Comparison of ENCODE assay signal across 21 cellular contexts in the genomic region with DNA sequence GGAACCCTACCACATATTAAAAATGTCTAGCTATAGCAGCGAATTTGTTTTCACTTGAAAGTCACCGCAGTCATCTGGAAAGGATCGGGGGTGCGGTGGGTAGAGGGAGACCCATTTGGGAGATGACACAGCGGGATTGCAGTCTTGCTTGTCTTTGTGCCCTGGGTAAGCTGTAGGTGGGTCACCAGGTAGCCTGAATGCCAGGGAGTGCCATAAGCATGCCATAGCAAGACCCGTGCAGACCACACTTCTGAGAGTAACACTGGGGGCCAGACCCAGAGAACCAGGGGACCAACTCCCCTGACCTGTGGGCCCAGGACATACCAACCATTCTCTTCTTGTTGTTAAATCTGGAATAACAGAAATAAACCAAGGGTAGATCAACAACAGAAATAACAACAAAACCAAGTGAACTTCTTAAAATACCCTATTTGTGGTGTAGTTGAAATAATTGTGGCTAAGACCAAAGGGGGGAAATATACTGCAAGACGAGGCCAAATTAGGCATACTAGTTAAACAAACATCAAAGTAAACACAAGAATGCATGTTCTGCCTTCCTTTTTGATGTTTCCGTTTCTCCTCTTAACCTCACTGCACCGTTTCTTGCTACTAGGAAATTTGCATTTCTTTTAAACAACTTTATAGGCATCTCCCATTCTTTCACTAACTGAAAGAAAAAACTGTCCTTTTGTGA.
A peak's percentile ranks its signal among the peaks of the same experiment; 100 is the strongest.
DNase-seq lines count a peak whose midpoint lies in the region; ATAC-seq and TF ChIP-seq lines count a peak whose summit lies in the region.
"Had no signal": no experiment of that assay in that cellular context is flagged by ENCODE, and none has a peak within 500 bp of the region (broad histone marks: within the 10 kb centered on the region; RNA-seq: fewer than 3 reads in every experiment).

No MANE protein-coding gene starts in this region.

- H3K27ac ChIP-seq in HUES6 (ENCODE audit: low read depth, low read length) = 0 out of 2 replicates have a peak overlapping the region, but pooled peaks have one; percentile 20
- peak overlapping the region; percentile 75 for H3K27ac ChIP-seq in caudate nucleus (ENCODE audit: low read depth, low read length)
- H3K27ac ChIP-seq in thoracic aorta = peak overlapping the region; percentile 8 to 43
- H3K27ac ChIP-seq: neutrophil had no signal

- H3K9ac ChIP-seq in HUES6 (ENCODE audit: low read length) = no peak overlapping the region

- no peak for DNase-seq in caudate nucleus (lab: John Stamatoyannopoulos, UW)
- DNase-seq in myocyte (ENCODE audit: low read depth) = peak; percentile 25
- no peak for DNase-seq in thoracic aorta (ENCODE audit: low spot score)
- no peak for DNase-seq in epidermal melanocyte (ENCODE audit: insufficient read length, low spot score)
- DNase-seq in DMS 273 (lab: John Stamatoyannopoulos, UW; ENCODE audit: unreplicated experiment) = no peak
- DNase-seq: activated CD8-positive, alpha-beta T cell treated with anti-CD3 and anti-CD28 coated beads for 36 hours; activated effector memory CD4-positive, alpha-beta T cell treated with Interleukin-2 at 50 U/mL for 16 hours; activated naive CD8-positive, alpha-beta T cell treated with anti-CD3 and anti-CD28 coated beads for 36 hours; activated T-cell treated with anti-CD3 and anti-CD28 coated beads for 4 hours; CD4-positive, CD25-positive, alpha-beta regulatory T cell; effector memory CD4-positive, alpha-beta T cell; EL; lower lobe of right lung; NCI-H1417; NCI-H446; small intestine; stimulated activated CD4-positive, alpha-beta T cell treated with anti-CD3 and anti-CD28 coated beads, Interleukin-2, amount 100 ng/mL, for 24 hours; T1000 had no signal

- H3K4me1 ChIP-seq in HUES6 (ENCODE audit: control insufficient read depth, insufficient read depth, low read length) (peaks cover 33% of the 10 kb centered on the region), thoracic aorta (ENCODE audit: control insufficient read depth in 1 of 2, low read depth in 2 of 2) (peaks cover 2 to 44% of the 10 kb centered on the region in 2 donors)

- H3K36me3 ChIP-seq in HUES6 (ENCODE audit: control insufficient read depth, insufficient read depth, low read length) (peaks cover 18% of the 10 kb centered on the region), thoracic aorta (peaks cover 5% of the 10 kb centered on the region)
- H3K36me3 ChIP-seq: neutrophil had no signal

- H3K27me3 ChIP-seq in HUES6 (ENCODE audit: control insufficient read depth, insufficient read depth, low read length) (no peaks in the 10 kb centered on the region), thoracic aorta (replicated peaks; ENCODE audit: insufficient read depth) (no peaks in the 10 kb centered on the region)

- H3K9me3 ChIP-seq in HUES6 (ENCODE audit: control insufficient read depth, insufficient read depth, low read depth, low read length) (no peaks in the 10 kb centered on the region), thoracic aorta (no peaks in the 10 kb centered on the region)
- H3K9me3 ChIP-seq: lower lobe of right lung, neutrophil had no signal

- no peak for TF ChIP-seq CTCF in thoracic aorta (IDR thresholded peaks at IDR 0.05)

- H3K4me3 ChIP-seq in HUES6 (ENCODE audit: low read depth, low read length) (no peak overlapping the region), thoracic aorta (no peak overlapping the region)
- H3K4me3 ChIP-seq: lower lobe of right lung had no signal

- ATAC-seq in thoracic aorta (ENCODE audit: insufficient number of reproducible peaks, low FRiP score, low read depth) (no peak), GM19463 (IDR thresholded peaks at IDR 0.05; ENCODE audit: unreplicated experiment) (no peak)
- ATAC-seq: activated CD8-positive, alpha-beta T cell treated with anti-CD3 and anti-CD28 coated beads for 36 hours had no signal

Comparison
In these comparisons a context has a peak if more than half of its experiments do, and no peak if none do; other contexts are left out.
1. H3K27ac ChIP-seq: peak in every context shown above with its lines; median percentile 75 in caudate nucleus; 26 in thoracic aorta; 20 in HUES6.